ENCODE assay signal across 8 cellular contexts in the genomic region with DNA sequence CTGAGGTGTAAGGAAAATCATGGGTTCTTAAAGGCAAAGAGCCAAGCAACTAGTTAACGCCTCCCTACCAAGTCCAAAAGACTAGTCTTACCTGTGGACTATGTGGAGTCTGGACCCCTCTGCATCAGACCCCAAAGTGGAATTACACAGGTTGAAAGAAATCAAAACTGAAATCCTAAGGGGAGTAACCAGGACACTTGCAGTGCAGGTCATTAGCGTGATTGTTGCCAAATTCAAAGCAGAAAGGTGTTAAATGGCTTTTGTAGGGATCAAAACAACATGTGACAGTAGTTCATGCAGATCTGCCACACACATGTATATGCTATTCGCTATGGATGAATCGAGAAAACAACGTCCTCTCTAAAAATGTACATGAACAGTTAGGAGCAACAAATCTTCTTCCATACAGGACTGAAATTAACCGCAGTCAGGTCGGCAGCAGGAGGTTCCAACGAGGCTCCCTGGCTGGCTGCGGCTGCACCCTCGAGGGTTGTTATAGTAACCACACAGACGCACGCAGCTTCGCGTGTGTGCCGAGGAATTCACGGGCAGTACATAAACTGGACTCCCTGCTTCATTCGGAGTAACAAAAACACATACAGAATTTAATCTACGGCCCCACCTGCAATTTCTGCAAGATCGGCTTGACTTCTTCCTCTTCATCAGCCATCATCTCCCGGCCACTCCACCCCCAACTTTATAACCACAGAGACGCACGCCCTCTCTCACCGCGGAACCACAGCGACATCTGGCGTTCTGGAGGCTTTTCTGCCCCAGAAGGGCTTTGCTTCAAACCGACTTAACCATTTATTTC. TPM values are rescaled to one million over a fixed set of nuclear protein-coding genes. Genes with fewer than 3 reads are reported as not detected.
DNase-seq lines count a peak whose midpoint lies in the region; ATAC-seq and TF ChIP-seq lines count a peak whose summit lies in the region.

A gene with protein sequence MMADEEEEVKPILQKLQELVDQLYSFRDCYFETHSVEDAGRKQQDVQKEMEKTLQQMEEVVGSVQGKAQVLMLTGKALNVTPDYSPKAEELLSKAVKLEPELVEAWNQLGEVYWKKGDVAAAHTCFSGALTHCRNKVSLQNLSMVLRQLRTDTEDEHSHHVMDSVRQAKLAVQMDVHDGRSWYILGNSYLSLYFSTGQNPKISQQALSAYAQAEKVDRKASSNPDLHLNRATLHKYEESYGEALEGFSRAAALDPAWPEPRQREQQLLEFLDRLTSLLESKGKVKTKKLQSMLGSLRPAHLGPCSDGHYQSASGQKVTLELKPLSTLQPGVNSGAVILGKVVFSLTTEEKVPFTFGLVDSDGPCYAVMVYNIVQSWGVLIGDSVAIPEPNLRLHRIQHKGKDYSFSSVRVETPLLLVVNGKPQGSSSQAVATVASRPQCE (minus strand): TSS at position 687 of the 814 bp plus-strand sequence. CDS start 14 bp downstream, at position 673.

- ATAC-seq in GM19043 (IDR thresholded peaks at IDR 0.05; ENCODE audit: low read depth, unreplicated experiment) = peak; percentile 96
- ATAC-seq in HG03432 (IDR thresholded peaks at IDR 0.05; ENCODE audit: unreplicated experiment) = peak; percentile 98

- peak; percentile 97 for TF ChIP-seq CTCF in choroid plexus epithelial cell (conservative IDR thresholded peaks at IDR 0.05; ENCODE audit: low read depth, low read length)

- peak; percentile 70 to 78 for DNase-seq in AML-193 (lab: John Stamatoyannopoulos, UW)
- DNase-seq in NCI-H460 (ENCODE audit: extremely low read depth, low read depth) = peak; percentile 84
- peak; percentile 87 for DNase-seq in activated CD4-positive, CD25-positive, alpha-beta regulatory T cell treated with anti-CD3 and anti-CD28 coated beads, Interleukin-2, amount 50 U/mL, for 72 hours
- DNase-seq in choroid plexus epithelial cell (ENCODE audit: low read depth) = peak; percentile 95
- DNase-seq in kidney tubule cell (ENCODE audit: low spot score) = peak; percentile 86
- DNase-seq in stimulated activated CD4-positive, alpha-beta T cell treated with anti-CD3 and anti-CD28 coated beads, Interleukin-1b, Interleukin-23, amount 100 ng/mL, for 24 hours (ENCODE audit: low read depth in 4 of 4, low spot score in 1 of 4) = peak; percentile 77 to 94 (median 85)

- H3K4me3 ChIP-seq in choroid plexus epithelial cell (ENCODE audit: low read depth, low read length) = peak within 1 kb of the TSS; percentile 80

RNA-seq across cellular contexts. Expression of the gene that starts here (rescaled TPM):
- total RNA-seq in NCI-H460 (2014; rRNA removed; shearing (Covaris generic)) = 13.0 and 18.7 TPM in 2 replicates
- polyA plus RNA-seq in NCI-H460 (2014; cell fraction: nucleus; rRNA removed) = 21.3 and 25.4 TPM in 2 replicates

Comparison
In these comparisons a context has a peak if more than half of its experiments do, and no peak if none do; other contexts are left out.
1. Peak in every context shown above with its lines: DNase-seq, ATAC-seq and H3K4me3 ChIP-seq.